ENCODE assay signal across 9 cellular contexts in the genomic region with DNA sequence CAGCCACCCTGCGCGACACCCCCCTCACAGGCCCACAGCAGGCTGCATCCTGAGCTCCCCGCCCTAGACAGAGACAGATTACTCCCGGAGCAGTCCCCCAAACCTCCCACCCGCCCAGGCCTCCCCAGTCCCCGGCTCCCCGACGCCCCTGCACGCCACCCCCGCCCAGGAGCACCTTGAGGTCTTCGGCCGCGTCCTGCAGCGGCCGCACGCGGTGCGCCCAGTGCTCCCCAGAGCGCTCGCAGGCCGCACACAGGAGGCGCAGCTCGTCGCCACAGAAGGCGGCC. TPM values are rescaled to one million over a fixed set of nuclear protein-coding genes. Genes with fewer than 3 reads are reported as not detected.
DNase-seq lines count a peak whose midpoint lies in the region; ATAC-seq, FAIRE-seq and TF ChIP-seq lines count a peak whose summit lies in the region.
"Had no signal": no experiment of that assay in that cellular context is flagged by ENCODE, and none has a peak within 500 bp of the region (broad histone marks: within the 10 kb centered on the region; RNA-seq: fewer than 3 reads in every experiment).

No MANE protein-coding gene starts in this region.

- H2AFZ ChIP-seq in GM23338: no peak overlapping the region
- H2AFZ ChIP-seq in OCI-LY1 (ENCODE audit: low read length): no peak overlapping the region
- H2AFZ ChIP-seq in osteoblast (ENCODE audit: low read length): no peak overlapping the region

- intact Hi-C loops in posterior vena cava (cut with DNase I): no loop called here

- H3K9me3 ChIP-seq in ES-I3 (ENCODE audit: control insufficient read depth, insufficient read depth, low read length) (no peaks in the 10 kb centered on the region), OCI-LY1 (ENCODE audit: low read length) (no peaks in the 10 kb centered on the region), osteoblast (ENCODE audit: low read depth, low read length) (no peaks in the 10 kb centered on the region)

- no peak for FAIRE-seq in urothelium cell line (lab: Jason Lieb, UNC)

- H3K36me3 ChIP-seq in ES-I3 (ENCODE audit: insufficient read depth, low read length) (peaks cover 3% of the 10 kb centered on the region; the same call in 1 of the 2 replicates), GM23338 (ENCODE audit: insufficient read depth) (no peaks in the 10 kb centered on the region), OCI-LY1 (ENCODE audit: insufficient read depth, low read length) (no peaks in the 10 kb centered on the region), osteoblast (ENCODE audit: insufficient read depth, low read length) (peaks cover 3% of the 10 kb centered on the region)

- peaks cover 43% of the 10 kb centered on the region for H3K79me2 ChIP-seq in GM23338 (replicated peaks; ENCODE audit: insufficient read depth)
- peaks cover 20% of the 10 kb centered on the region; the same call in 1 of the 2 replicates for H3K79me2 ChIP-seq in OCI-LY1 (ENCODE audit: insufficient read depth, low read length)
- H3K79me2 ChIP-seq in osteoblast (ENCODE audit: insufficient read depth, low read length): peaks cover 66% of the 10 kb centered on the region

- H3K9me3 Mint-ChIP-seq in GM23338: no peaks in the 10 kb centered on the region

- peaks cover 23% of the 10 kb centered on the region for H4K20me1 ChIP-seq in GM23338 (replicated peaks; ENCODE audit: insufficient read depth)
- no peaks in the 10 kb centered on the region for H4K20me1 ChIP-seq in OCI-LY1 (ENCODE audit: insufficient read depth, low read length)
- peaks cover 45% of the 10 kb centered on the region for H4K20me1 ChIP-seq in osteoblast (ENCODE audit: insufficient read depth, low read length)

- peaks cover 32% of the 10 kb centered on the region for H3K36me3 Mint-ChIP-seq in GM23338 (ENCODE audit: low read depth)

- TF ChIP-seq CTCF in GM23338 (conservative IDR thresholded peaks at IDR 0.05; ENCODE audit: low read depth in 2 of 2): no peak
- no peak for TF ChIP-seq CTCF in OCI-LY1 (IDR thresholded peaks at IDR 0.05; ENCODE audit: low read length)
- TF ChIP-seq CTCF in epithelial cell of proximal tubule (conservative IDR thresholded peaks at IDR 0.05; ENCODE audit: low read depth, low read length): no peak
- no peak for TF ChIP-seq CTCF in osteoblast (IDR thresholded peaks at IDR 0.05; ENCODE audit: extremely low read depth, low read depth, low read length)

- H3K27ac Mint-ChIP-seq in GM23338: peak overlapping the region; percentile 98

- peak overlapping the region; percentile 95 for H3K4me3 ChIP-seq in GM23338
- H3K4me3 ChIP-seq in OCI-LY1 (ENCODE audit: low read depth, low read length, poor library complexity, severe bottlenecking): peak overlapping the region; percentile 99
- H3K4me3 ChIP-seq in epithelial cell of proximal tubule (ENCODE audit: low read depth, low read length): peak overlapping the region; percentile 91
- H3K4me3 ChIP-seq in osteoblast (ENCODE audit: insufficient read depth, low read length): peak overlapping the region; percentile 94

- H3K4me2 ChIP-seq in GM23338 (peak overlapping the region; percentile 87), OCI-LY1 (ENCODE audit: low read length) (peak overlapping the region; percentile 89), osteoblast (ENCODE audit: insufficient read depth, low read length) (peak overlapping the region; percentile 87)

- H3K4me1 ChIP-seq in ES-I3 (ENCODE audit: insufficient read depth, low read length) (peaks cover 5% of the 10 kb centered on the region), GM23338 (ENCODE audit: insufficient read depth) (peaks cover 15% of the 10 kb centered on the region), OCI-LY1 (ENCODE audit: insufficient read depth, low read length, severe bottlenecking) (peaks cover 26% of the 10 kb centered on the region), osteoblast (ENCODE audit: insufficient read depth, low read length) (peaks cover 19% of the 10 kb centered on the region)

- ATAC-seq in GM23338: no peak; the same call in 2 of the 3 replicates

- H3K27me3 ChIP-seq in GM23338 (ENCODE audit: insufficient read depth): peaks cover 5% of the 10 kb centered on the region; the same call in 1 of the 2 replicates
- H3K27me3 ChIP-seq in OCI-LY1 (ENCODE audit: insufficient read depth, low read length): no peaks in the 10 kb centered on the region
- no peaks in the 10 kb centered on the region for H3K27me3 ChIP-seq in osteoblast (ENCODE audit: insufficient read depth, low read length)

- H3K27ac ChIP-seq in GM23338 (ENCODE audit: low read depth) (no peak overlapping the region), OCI-LY1 (ENCODE audit: low read depth, low read length, poor library complexity, severe bottlenecking) (no peak overlapping the region), osteoblast (ENCODE audit: low read depth, low read length) (no peak overlapping the region)

- H3K4me1 Mint-ChIP-seq in GM23338: peaks cover 27% of the 10 kb centered on the region

- H3K9me2 ChIP-seq in GM23338 (ENCODE audit: insufficient read depth) (no peaks in the 10 kb centered on the region), OCI-LY1 (ENCODE audit: low read depth, low read length) (no peaks in the 10 kb centered on the region)

- H3K27me3 Mint-ChIP-seq in GM23338 (ENCODE audit: insufficient read depth, low read depth, poor library complexity): peaks cover 11% of the 10 kb centered on the region

- peak overlapping the region; percentile 98 for H3K4me3 Mint-ChIP-seq in GM23338

- 0 out of 2 replicates have a peak, but pooled peaks cover 4% of the 10 kb centered on the region for H3F3A ChIP-seq in GM23338 (replicated peaks; ENCODE audit: low read depth)
- no peaks in the 10 kb centered on the region for H3F3A ChIP-seq in OCI-LY1 (ENCODE audit: insufficient read depth, low read length)

- H3K9ac ChIP-seq in ES-I3 (ENCODE audit: low read depth, low read length): peak overlapping the region; percentile 87
- H3K9ac ChIP-seq in OCI-LY1 (ENCODE audit: low read length): peak overlapping the region; percentile 94

- DNase-seq in GM23338 (ENCODE audit: low spot score): no peak
- DNase-seq in epithelial cell of proximal tubule (ENCODE audit: low read depth): no peak
- DNase-seq in osteoblast (ENCODE audit: insufficient read length, low spot score, missing footprints): no peak
- no peak for DNase-seq in hepatic stellate cell (ENCODE audit: low spot score)
- DNase-seq in urothelium cell line (ENCODE audit: low spot score): no peak
- DNase-seq in posterior vena cava (ENCODE audit: low spot score): no peak

TF ChIP-seq in GM23338, 12 proteins besides CTCF, POLR2A, EP300 and RAD21 (continues in another document):
- TF ChIP-seq ZNF331 (CRISPR knock-in tag; IDR thresholded peaks at IDR 0.05; ENCODE audit: low read depth) (no peak), EZH2phosphoT487 (IDR thresholded peaks at IDR 0.05; ENCODE audit: unreplicated experiment) (no peak), CREB1 (CRISPR knock-in tag; IDR thresholded peaks at IDR 0.05; ENCODE audit: low read depth) (no peak), POLR2AphosphoS5 (IDR thresholded peaks at IDR 0.05; ENCODE audit: low read depth) (no peak)
- TF ChIP-seq, protein P1, sequence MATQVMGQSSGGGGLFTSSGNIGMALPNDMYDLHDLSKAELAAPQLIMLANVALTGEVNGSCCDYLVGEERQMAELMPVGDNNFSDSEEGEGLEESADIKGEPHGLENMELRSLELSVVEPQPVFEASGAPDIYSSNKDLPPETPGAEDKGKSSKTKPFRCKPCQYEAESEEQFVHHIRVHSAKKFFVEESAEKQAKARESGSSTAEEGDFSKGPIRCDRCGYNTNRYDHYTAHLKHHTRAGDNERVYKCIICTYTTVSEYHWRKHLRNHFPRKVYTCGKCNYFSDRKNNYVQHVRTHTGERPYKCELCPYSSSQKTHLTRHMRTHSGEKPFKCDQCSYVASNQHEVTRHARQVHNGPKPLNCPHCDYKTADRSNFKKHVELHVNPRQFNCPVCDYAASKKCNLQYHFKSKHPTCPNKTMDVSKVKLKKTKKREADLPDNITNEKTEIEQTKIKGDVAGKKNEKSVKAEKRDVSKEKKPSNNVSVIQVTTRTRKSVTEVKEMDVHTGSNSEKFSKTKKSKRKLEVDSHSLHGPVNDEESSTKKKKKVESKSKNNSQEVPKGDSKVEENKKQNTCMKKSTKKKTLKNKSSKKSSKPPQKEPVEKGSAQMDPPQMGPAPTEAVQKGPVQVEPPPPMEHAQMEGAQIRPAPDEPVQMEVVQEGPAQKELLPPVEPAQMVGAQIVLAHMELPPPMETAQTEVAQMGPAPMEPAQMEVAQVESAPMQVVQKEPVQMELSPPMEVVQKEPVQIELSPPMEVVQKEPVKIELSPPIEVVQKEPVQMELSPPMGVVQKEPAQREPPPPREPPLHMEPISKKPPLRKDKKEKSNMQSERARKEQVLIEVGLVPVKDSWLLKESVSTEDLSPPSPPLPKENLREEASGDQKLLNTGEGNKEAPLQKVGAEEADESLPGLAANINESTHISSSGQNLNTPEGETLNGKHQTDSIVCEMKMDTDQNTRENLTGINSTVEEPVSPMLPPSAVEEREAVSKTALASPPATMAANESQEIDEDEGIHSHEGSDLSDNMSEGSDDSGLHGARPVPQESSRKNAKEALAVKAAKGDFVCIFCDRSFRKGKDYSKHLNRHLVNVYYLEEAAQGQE (IDR thresholded peaks at IDR 0.05; ENCODE audit: unreplicated experiment): no peak

RNA-seq across cellular contexts. Expression of a gene that starts 0.7 kb away (rescaled TPM):
- 37.2 and 41.2 TPM in 2 replicates for total RNA-seq in GM23338 (2014; rRNA removed; shearing (Covaris generic))
- polyA plus RNA-seq in GM23338 (2016; fragmentation: Nextera tagmentation; extraction: Ambion mirVana): 16.2 and 17.5 TPM in 2 replicates
- total RNA-seq in epithelial cell of proximal tubule (40.2 and 40.3 TPM in 2 replicates), osteoblast (22.1 and 25.7 TPM in 2 replicates), posterior vena cava (10 to 100 TPM; 12.7 to 13.3 TPM)

RNA-seq across cellular contexts. Expression of a gene that starts 10.7 kb away (rescaled TPM):
- 1.1 and 1.4 TPM in 2 replicates for total RNA-seq in GM23338 (2014; rRNA removed; shearing (Covaris generic))
- 0.86 and 1.4 TPM in 2 replicates for polyA plus RNA-seq in GM23338 (2016; fragmentation: Nextera tagmentation; extraction: Ambion mirVana)
- total RNA-seq in epithelial cell of proximal tubule (1.7 and 10.4 TPM in 2 replicates), osteoblast (under 0.01 TPM in 1 of 2 replicates, not detected in the other), posterior vena cava (1 to 10 TPM in 1 of 2 donors, under 1 TPM in 1; 0.38 to 1.9 TPM)
- total RNA-seq: SK-MEL-5 had no signal
